ENCODE assay signal across 16 cellular contexts in the genomic region with DNA sequence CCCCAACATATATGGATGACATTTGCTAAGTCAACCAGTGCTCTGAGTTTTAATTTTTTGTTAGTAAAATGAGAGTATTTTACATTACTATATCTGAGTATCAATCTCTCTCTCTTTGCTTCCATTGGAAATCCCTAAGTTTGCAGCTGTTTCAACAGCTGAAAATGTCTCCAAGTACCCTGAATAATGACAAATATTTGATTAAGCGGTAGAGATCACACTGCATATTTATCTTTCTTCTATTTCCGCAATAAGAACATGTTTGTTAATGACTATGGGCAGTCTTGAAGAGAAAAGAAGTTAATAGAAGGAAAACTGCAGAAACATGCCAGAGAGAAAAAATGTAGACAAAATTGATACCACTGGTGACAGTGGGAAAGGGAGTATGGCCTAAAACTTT.
DNase-seq lines count a peak whose midpoint lies in the region; ATAC-seq, FAIRE-seq and TF ChIP-seq lines count a peak whose summit lies in the region.
"Had no signal": no experiment of that assay in that cellular context is flagged by ENCODE, and none has a peak within 500 bp of the region (broad histone marks: within the 10 kb centered on the region; RNA-seq: fewer than 3 reads in every experiment).

No MANE protein-coding gene starts in this region.

- no peak overlapping the region for H3K27ac Mint-ChIP-seq in H9
- no peak overlapping the region for H3K27ac Mint-ChIP-seq in activated T-cell treated with anti-CD3 and anti-CD28 coated beads, Interleukin-2, amount 50 U/mL, for 72 hours
- H3K27ac Mint-ChIP-seq: CD4-positive, CD25-positive, alpha-beta regulatory T cell had no signal

- no peak overlapping the region for H2BK120ac ChIP-seq in H9 (ENCODE audit: low read depth, low read length, poor library complexity, severe bottlenecking)

- no peak overlapping the region for H3T11ph ChIP-seq in H9 (ENCODE audit: low read length)

- H4K8ac ChIP-seq in H9 (replicated peaks; ENCODE audit: insufficient read length, low read depth, low read length): no peak overlapping the region

- no peak overlapping the region for H3K56ac ChIP-seq in H9 (ENCODE audit: insufficient read length, low read depth, low read length)

- no peak overlapping the region for H3K14ac ChIP-seq in H9 (ENCODE audit: insufficient read depth, low read length)

- H3K9me2 ChIP-seq in OCI-LY1 (ENCODE audit: low read depth, low read length): no peaks in the 10 kb centered on the region

- H2BK12ac ChIP-seq in H9 (ENCODE audit: insufficient read length, low read depth, low read length): no peak overlapping the region

- H2AFZ ChIP-seq in OCI-LY1 (ENCODE audit: low read length) (0 out of 2 replicates have a peak overlapping the region, but pooled peaks have one; percentile 56), H9 (ENCODE audit: low read length) (no peak overlapping the region)

- H2BK20ac ChIP-seq in H9 (ENCODE audit: low read depth, low read length, poor library complexity, severe bottlenecking): no peak overlapping the region

- H3K27ac ChIP-seq in OCI-LY1 (ENCODE audit: low read depth, low read length, poor library complexity, severe bottlenecking) (no peak overlapping the region), pancreas (no peak overlapping the region), H9 (ENCODE audit: insufficient read length, low read depth, low read length) (no peak overlapping the region)
- H3K27ac ChIP-seq: BLaER1 had no signal

- no peak for FAIRE-seq in pancreas (lab: Jason Lieb, UNC)
- FAIRE-seq: GM12878, GM18507 had no signal

- 22 to 25% methylated on average over 2 of the region's 2 CpGs for WGBS in pancreas, 2 donors
- no CpG with 5 or more reads among the region's 2 CpGs for WGBS in H9 (ENCODE audit: extremely low coverage, insufficient read length, low lambda C conversion rate)

- H3K9ac ChIP-seq in OCI-LY1 (ENCODE audit: low read length) (no peak overlapping the region), H9 (ENCODE audit: extremely low read depth, insufficient read length, low read length) (no peak overlapping the region)
- H3K9ac ChIP-seq: BLaER1 had no signal

- H4K20me1 ChIP-seq in OCI-LY1 (ENCODE audit: insufficient read depth, low read length): no peaks in the 10 kb centered on the region
- H4K20me1 ChIP-seq in H9 (ENCODE audit: control insufficient read depth, insufficient read depth, insufficient read length): no peaks in the 10 kb centered on the region
- H4K20me1 ChIP-seq: BLaER1 had no signal

- no peak overlapping the region for H2BK15ac ChIP-seq in H9 (ENCODE audit: low read depth, low read length)

- DNase-seq in NCI-H748 (lab: John Stamatoyannopoulos, UW; ENCODE audit: unreplicated experiment) (peak; percentile 25), NCI-H748 treated with DMSO at 0.1 percent for 48 hours (lab: John Stamatoyannopoulos, UW) (no peak), LNCaP clone FGC (ENCODE audit: low read depth) (peak; percentile 83), pancreas (no peak), H9 (no peak), nucleus accumbens (lab: John Stamatoyannopoulos, UW) (no peak)
- no peak for DNase-seq in activated T-cell treated with anti-CD3 and anti-CD28 coated beads, Interleukin-2, amount 50 U/mL, for 72 hours
- DNase-seq: 8988T; AML-193; CD4-positive, CD25-positive, alpha-beta regulatory T cell; DMS79 had no signal

- no peaks in the 10 kb centered on the region for H3K4me1 ChIP-seq in OCI-LY1 (ENCODE audit: insufficient read depth, low read length, severe bottlenecking)
- H3K4me1 ChIP-seq in pancreas: no peaks in the 10 kb centered on the region
- H3K4me1 ChIP-seq in H9 (ENCODE audit: insufficient read depth, low read length): no peaks in the 10 kb centered on the region
- H3K4me1 ChIP-seq: BLaER1 had no signal

- no peaks in the 10 kb centered on the region for H3K4me1 Mint-ChIP-seq in H9
- no peaks in the 10 kb centered on the region for H3K4me1 Mint-ChIP-seq in activated T-cell treated with anti-CD3 and anti-CD28 coated beads, Interleukin-2, amount 50 U/mL, for 72 hours (ENCODE audit: low read depth)
- H3K4me1 Mint-ChIP-seq: CD4-positive, CD25-positive, alpha-beta regulatory T cell had no signal

- H3K36me3 ChIP-seq in OCI-LY1 (ENCODE audit: insufficient read depth, low read length) (no peaks in the 10 kb centered on the region), pancreas (no peaks in the 10 kb centered on the region)
- H3K36me3 ChIP-seq: BLaER1 had no signal

- TF ChIP-seq CTCF in LNCaP clone FGC (IDR thresholded peaks at IDR 0.05; ENCODE audit: control insufficient read depth, extremely low read depth, insufficient read depth) (no peak), OCI-LY1 (IDR thresholded peaks at IDR 0.05; ENCODE audit: low read length) (no peak), pancreas (IDR thresholded peaks at IDR 0.05) (no peak), H9 (conservative IDR thresholded peaks at IDR 0.05) (no peak)

- no peak overlapping the region for H2AK5ac ChIP-seq in H9 (ENCODE audit: insufficient read length, low read length)

- H3K23ac ChIP-seq in H9 (ENCODE audit: insufficient read length, low read depth, low read length): no peak overlapping the region

- H3K27me3 ChIP-seq in OCI-LY1 (ENCODE audit: insufficient read depth, low read length) (no peaks in the 10 kb centered on the region), pancreas (no peaks in the 10 kb centered on the region), H9 (ENCODE audit: insufficient read depth, low read length) (no peaks in the 10 kb centered on the region)
- H3K27me3 ChIP-seq: BLaER1 had no signal

- H3K4me2 ChIP-seq in OCI-LY1 (ENCODE audit: low read length) (no peak overlapping the region), H9 (ENCODE audit: insufficient read depth, insufficient read length, low read length) (no peak overlapping the region)
- H3K4me2 ChIP-seq: BLaER1 had no signal

- H3K4me3 ChIP-seq in LNCaP clone FGC (ENCODE audit: low read depth, low read length) (no peak overlapping the region), OCI-LY1 (ENCODE audit: low read depth, low read length, poor library complexity, severe bottlenecking) (no peak overlapping the region), pancreas (no peak overlapping the region)
- H3K4me3 ChIP-seq: BLaER1, GM12878 had no signal

- H3K4me3 Mint-ChIP-seq in H9: no peak overlapping the region
- H3K4me3 Mint-ChIP-seq in activated T-cell treated with anti-CD3 and anti-CD28 coated beads, Interleukin-2, amount 50 U/mL, for 72 hours: no peak overlapping the region
- H3K4me3 Mint-ChIP-seq: CD4-positive, CD25-positive, alpha-beta regulatory T cell had no signal

- H3K9me3 Mint-ChIP-seq in H9: peaks cover 4 to 5% of the 10 kb centered on the region in 2 experiments; a peak in 3 of 5 replicates
- H3K9me3 Mint-ChIP-seq in activated T-cell treated with anti-CD3 and anti-CD28 coated beads, Interleukin-2, amount 50 U/mL, for 72 hours: peaks cover 0 to 4% of the 10 kb centered on the region in 2 donors

- H3K4ac ChIP-seq in H9 (ENCODE audit: low read depth, low read length): no peak overlapping the region

- ATAC-seq in pancreas: peak; percentile 38 to 82 (median 60)
- ATAC-seq in activated T-cell treated with anti-CD3 and anti-CD28 coated beads, Interleukin-2, amount 50 U/mL, for 72 hours (replicated peaks in 1 of 2): no peak
- ATAC-seq: GM12878, HCT116 had no signal

- H3K79me1 ChIP-seq in H9 (ENCODE audit: insufficient read depth, low read depth, low read length, poor library complexity, severe bottlenecking): no peaks in the 10 kb centered on the region

- H4K91ac ChIP-seq in H9 (ENCODE audit: insufficient read length, low read depth, low read length): no peak overlapping the region

- H3K18ac ChIP-seq in H9 (ENCODE audit: insufficient read length, low read depth, low read length): no peak overlapping the region

- H3F3A ChIP-seq in OCI-LY1 (ENCODE audit: insufficient read depth, low read length): no peaks in the 10 kb centered on the region

- no peak overlapping the region for H4K5ac ChIP-seq in H9 (ENCODE audit: insufficient read length, low read depth, low read length)

- H3K9me3 ChIP-seq in OCI-LY1 (ENCODE audit: low read length): no peaks in the 10 kb centered on the region
- H3K9me3 ChIP-seq in pancreas: no peaks in the 10 kb centered on the region
- no peaks in the 10 kb centered on the region for H3K9me3 ChIP-seq in H9 (ENCODE audit: control insufficient read depth, low read depth, low read length)
- H3K9me3 ChIP-seq: BLaER1 had no signal

- H3K23me2 ChIP-seq in H9 (ENCODE audit: insufficient read length, low read depth, low read length, poor library complexity, severe bottlenecking): no peaks in the 10 kb centered on the region

- H3K36me3 Mint-ChIP-seq in H9 (ENCODE audit: insufficient read depth in 1 of 3, low read depth in 3 of 3): peaks cover 0 to 6% (median 2%) of the 10 kb centered on the region in 3 experiments; a peak in 2 of 7 replicates
- H3K36me3 Mint-ChIP-seq in activated T-cell treated with anti-CD3 and anti-CD28 coated beads, Interleukin-2, amount 50 U/mL, for 72 hours (ENCODE audit: insufficient read depth in 2 of 2): no peaks in the 10 kb centered on the region
- H3K36me3 Mint-ChIP-seq: CD4-positive, CD25-positive, alpha-beta regulatory T cell had no signal

- intact Hi-C loops in pancreas (cut with DNase I): no loop called here

- H3K79me2 ChIP-seq in OCI-LY1 (ENCODE audit: insufficient read depth, low read length) (no peaks in the 10 kb centered on the region), H9 (ENCODE audit: insufficient read depth, low read length) (no peaks in the 10 kb centered on the region)

- H3K27me3 Mint-ChIP-seq in H9 (ENCODE audit: low read depth): no peaks in the 10 kb centered on the region; the same call in 1 of the 2 replicates
- no peaks in the 10 kb centered on the region for H3K27me3 Mint-ChIP-seq in activated T-cell treated with anti-CD3 and anti-CD28 coated beads, Interleukin-2, amount 50 U/mL, for 72 hours (ENCODE audit: low read depth)
- H3K27me3 Mint-ChIP-seq: CD4-positive, CD25-positive, alpha-beta regulatory T cell had no signal

- no peak overlapping the region for H2BK5ac ChIP-seq in H9 (ENCODE audit: insufficient read length, low read length)

Comparison
In these comparisons a context has a peak if more than half of its experiments do, and no peak if none do; other contexts are left out.
1. DNase-seq: peak in NCI-H748 (single experiment) and LNCaP clone FGC (single experiment); none in NCI-H748 treated with DMSO at 0.1 percent for 48 hours (single experiment), pancreas (0 of 6), H9 (single experiment), activated T-cell treated with anti-CD3 and anti-CD28 coated beads, Interleukin-2, amount 50 U/mL, for 72 hours (0 of 2) and nucleus accumbens (0 of 56).
2. ATAC-seq: peak in pancreas (4 of 4); none in activated T-cell treated with anti-CD3 and anti-CD28 coated beads, Interleukin-2, amount 50 U/mL, for 72 hours (0 of 2).